ENCODE assay signal across 1 cellular context in genomic region chr5:119033135-119033534, GRCh38.
TF ChIP-seq lines count a peak whose summit lies in the region.

No MANE protein-coding gene starts in this region.

TF ChIP-seq in WTC11, 78 proteins besides CTCF, POLR2A, EP300 and RAD21 (continued from another document):
- TF ChIP-seq ZNF423 (CRISPR knock-in tag; IDR thresholded peaks at IDR 0.05): no peak
TF ChIP-seq in WTC11: peak in this region for 0.
